Comparison of ENCODE assay signal across 16 cellular contexts in the genomic region with DNA sequence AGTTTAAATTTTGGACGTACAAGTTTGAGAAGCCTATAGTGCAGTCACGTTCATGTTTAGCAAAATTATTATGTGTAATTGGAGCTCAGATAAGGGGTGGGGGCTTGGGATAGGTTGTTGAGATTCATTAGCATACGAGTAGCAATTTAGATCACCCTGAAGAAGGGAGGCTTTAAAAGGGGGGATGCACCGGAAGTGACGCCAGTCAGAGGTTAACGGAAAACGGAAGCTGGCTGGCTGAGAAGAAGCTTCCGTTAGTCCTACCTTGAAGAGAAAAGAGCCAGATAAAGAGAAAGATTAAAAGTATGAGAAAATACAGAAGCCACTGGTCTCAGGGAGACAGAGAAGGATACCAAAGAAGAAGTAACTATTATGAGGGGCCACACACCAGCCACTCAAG. TPM values are rescaled to one million over a fixed set of nuclear protein-coding genes. Genes with fewer than 3 reads are reported as not detected.
DNase-seq lines count a peak whose midpoint lies in the region; ATAC-seq and TF ChIP-seq lines count a peak whose summit lies in the region.
"Had no signal": no experiment of that assay in that cellular context is flagged by ENCODE, and none has a peak within 500 bp of the region (broad histone marks: within the 10 kb centered on the region; RNA-seq: fewer than 3 reads in every experiment).

No MANE protein-coding gene starts in this region.

- H3K9me3 ChIP-seq in T-helper 17 cell (ENCODE audit: control insufficient read depth, low read length, poor library complexity, severe bottlenecking): no peaks in the 10 kb centered on the region
- H3K9me3 ChIP-seq: A549, esophagus muscularis mucosa, neutrophil had no signal

- no peak for ATAC-seq in T-helper 17 cell
- ATAC-seq in left ventricle myocardium superior: no peak

- no peak overlapping the region for H3K27ac Mint-ChIP-seq in T-helper 2 cell treated with Interferon-gamma antibody and Interleukin-4, amounts not matched to agents 5 μg/mL and 100 μg/mL, for 36 hours
- H3K27ac Mint-ChIP-seq in T-helper 17 cell: no peak overlapping the region
- no peak overlapping the region for H3K27ac Mint-ChIP-seq in neural crest cell (ENCODE audit: unreplicated experiment)

- peaks cover 6% of the 10 kb centered on the region for H3K9me3 Mint-ChIP-seq in T-helper 2 cell treated with Interferon-gamma antibody and Interleukin-4, amounts not matched to agents 5 μg/mL and 100 μg/mL, for 36 hours
- peaks cover 5% of the 10 kb centered on the region for H3K9me3 Mint-ChIP-seq in neural crest cell
- H3K9me3 Mint-ChIP-seq: stimulated activated naive CD8-positive, alpha-beta T cell treated with anti-CD3 and anti-CD28 coated beads, Interleukin-15, Interleukin-2, amounts not matched to agents 100 ng/mL and 50 ng/mL, for 24 hours had no signal

- H3K4me3 Mint-ChIP-seq in T-helper 2 cell treated with Interferon-gamma antibody and Interleukin-4, amounts not matched to agents 5 μg/mL and 100 μg/mL, for 36 hours: peak overlapping the region; percentile 51
- peak overlapping the region; percentile 46 for H3K4me3 Mint-ChIP-seq in T-helper 17 cell
- H3K4me3 Mint-ChIP-seq in neural crest cell: peak overlapping the region; percentile 64

- peaks cover 11% of the 10 kb centered on the region for H3K4me1 Mint-ChIP-seq in T-helper 2 cell treated with Interferon-gamma antibody and Interleukin-4, amounts not matched to agents 5 μg/mL and 100 μg/mL, for 36 hours (ENCODE audit: low read depth)
- H3K4me1 Mint-ChIP-seq in T-helper 17 cell (peaks cover 3% of the 10 kb centered on the region), neural crest cell (peaks cover 15% of the 10 kb centered on the region)

- no peaks in the 10 kb centered on the region for H3K36me3 Mint-ChIP-seq in T-helper 2 cell treated with Interferon-gamma antibody and Interleukin-4, amounts not matched to agents 5 μg/mL and 100 μg/mL, for 36 hours (ENCODE audit: low read depth)
- H3K36me3 Mint-ChIP-seq in T-helper 17 cell (ENCODE audit: low read depth) (no peaks in the 10 kb centered on the region), neural crest cell (ENCODE audit: low read depth) (no peaks in the 10 kb centered on the region)

- H3K27me3 Mint-ChIP-seq in T-helper 2 cell treated with Interferon-gamma antibody and Interleukin-4, amounts not matched to agents 5 μg/mL and 100 μg/mL, for 36 hours (ENCODE audit: low read depth): peaks cover 3% of the 10 kb centered on the region
- H3K27me3 Mint-ChIP-seq in T-helper 17 cell (peaks cover 11% of the 10 kb centered on the region), neural crest cell (ENCODE audit: low read depth) (peaks cover 52% of the 10 kb centered on the region)

- no peak for TF ChIP-seq CTCF in neural crest cell (conservative IDR thresholded peaks at IDR 0.05)

- intact Hi-C loops in left ventricle myocardium superior (cut with micrococcal nuclease): no loop called here

- DNase-seq in T-helper 2 cell treated with Interferon-gamma antibody and Interleukin-4, amounts not matched to agents 5 μg/mL and 100 μg/mL, for 36 hours (ENCODE audit: low spot score): no peak
- DNase-seq in T-helper 2 cell (no peak), HT1080 (ENCODE audit: low read depth) (peak; percentile 77), T-helper 17 cell (no peak), neural crest cell (ENCODE audit: low read depth, low spot score) (no peak), left ventricle myocardium superior (no peak), GM19240 (ENCODE audit: insufficient read length, low spot score) (no peak), NCI-H2171 treated with DMSO at 0.1 percent for 48 hours (lab: John Stamatoyannopoulos, UW) (no peak)
- DNase-seq: cortex of kidney, NCI-H1436 treated with DMSO at 0.1 percent for 48 hours, SIG-M5 had no signal

RNA-seq across cellular contexts. Expression of a gene that starts 1.1 kb away (rescaled TPM):
- 59.9 and 76.1 TPM in 2 replicates for total RNA-seq in HT1080 (2014; rRNA removed; shearing (Covaris generic))
- polyA plus RNA-seq in HT1080 (2015; cell fraction: cytosol; rRNA removed): 77.0 and 90.0 TPM in 2 replicates
- 54.9 and 63.1 TPM in 2 replicates for polyA plus RNA-seq in HT1080 (2015; cell fraction: nucleus; rRNA removed)
- 1 to 10 TPM; 5.1 to 6.0 TPM for total RNA-seq in T-helper 17 cell
- total RNA-seq in neural crest cell: 13.9 and 15.0 TPM in 2 replicates
- 1.5 TPM for total RNA-seq in left ventricle myocardium superior

RNA-seq across cellular contexts. Expression of a gene that starts 53.7 kb away (rescaled TPM):
- total RNA-seq in HT1080 (2014; rRNA removed; shearing (Covaris generic)): 0.03 TPM in 1 of 2 replicates, not detected in the other
- polyA plus RNA-seq in HT1080 (2015; cell fraction: cytosol; rRNA removed): not detected in 2 replicates
- 0.03 and 0.04 TPM in 2 replicates for polyA plus RNA-seq in HT1080 (2015; cell fraction: nucleus; rRNA removed)
- total RNA-seq in T-helper 17 cell (not detected), neural crest cell (0.07 TPM in 1 of 2 replicates, not detected in the other), left ventricle myocardium superior (not detected)
- total RNA-seq: esophagus muscularis mucosa, H4 had no signal
- polyA plus RNA-seq: A549 had no signal
